ENCODE assay signal across 1 cellular context in the genomic region with DNA sequence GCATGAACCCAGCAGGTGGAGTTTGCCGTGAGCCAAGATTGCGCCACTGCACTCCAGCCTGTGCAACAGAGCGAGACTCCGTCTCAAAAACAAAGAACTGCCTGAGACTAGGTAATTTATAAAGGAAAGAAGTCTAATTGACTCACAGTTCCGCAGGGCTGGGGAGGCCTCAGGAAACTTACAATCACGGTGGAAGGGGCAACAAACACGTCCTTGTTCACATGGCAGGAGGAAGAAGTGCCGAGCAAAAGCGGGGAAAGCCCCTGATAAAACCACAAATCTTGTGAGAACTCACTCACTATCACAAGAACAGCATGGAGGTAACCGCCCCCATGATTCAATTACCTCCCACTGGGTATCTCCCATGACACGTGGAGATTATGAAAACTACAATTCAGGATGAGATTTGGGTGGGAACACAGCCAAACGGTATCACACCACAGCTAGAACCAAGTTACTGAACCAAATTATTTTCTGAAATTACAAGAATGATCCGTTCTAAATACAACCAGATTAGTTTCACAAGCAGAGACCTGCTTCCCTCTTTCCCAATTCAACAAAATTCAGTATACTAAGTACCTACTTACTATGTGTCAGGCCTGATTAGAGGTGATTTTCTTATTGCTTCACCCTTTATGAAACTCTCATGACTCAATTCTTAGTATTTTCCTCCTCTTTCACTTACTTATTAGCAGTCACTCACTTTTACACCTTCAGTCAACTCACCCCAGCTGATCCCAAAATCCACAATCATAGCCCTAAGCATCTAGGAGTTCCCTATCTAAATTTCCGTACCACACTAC.
TF ChIP-seq lines count a peak whose summit lies in the region.

No MANE protein-coding gene starts in this region.

TF ChIP-seq in GM12878, 131 proteins besides CTCF, POLR2A, EP300 and RAD21 (continued from another document):
- TF ChIP-seq PAX5 (IDR thresholded peaks at IDR 0.05; ENCODE audit: borderline replicate concordance, low read depth, low read length) (peak; percentile 38; the same call in 1 of the 2 replicates), SP1 (IDR thresholded peaks at IDR 0.05; ENCODE audit: low read depth, low read length) (no peak), SMC3 (IDR thresholded peaks at IDR 0.05; ENCODE audit: borderline replicate concordance, low read length) (no peak), GABPA (IDR thresholded peaks at IDR 0.05; ENCODE audit: low read depth) (no peak), EED (IDR thresholded peaks at IDR 0.05; ENCODE audit: low read depth) (no peak; the same call in 1 of the 2 replicates), NR2C1 (IDR thresholded peaks at IDR 0.05) (no peak), MEF2A (IDR thresholded peaks at IDR 0.05; ENCODE audit: insufficient read depth, low read depth, low read length) (0 out of 2 replicates have a peak, but pooled peaks have one; percentile 7), CBX5 (IDR thresholded peaks at IDR 0.05; ENCODE audit: low read depth) (peak; percentile 95), NR2C2 (IDR thresholded peaks at IDR 0.05; ENCODE audit: borderline replicate concordance, control insufficient read depth, insufficient read length, low read depth) (no peak), HDAC2 (IDR thresholded peaks at IDR 0.05) (no peak), SMARCA5 (IDR thresholded peaks at IDR 0.05) (no peak), KLF5 (IDR thresholded peaks at IDR 0.05; ENCODE audit: partially characterized antibody) (peak; percentile 67), STAT1 (conservative IDR thresholded peaks at IDR 0.05) (no peak), SREBF1 (IDR thresholded peaks at IDR 0.05; ENCODE audit: low read length) (no peak), NR2F1 (conservative IDR thresholded peaks at IDR 0.05) (no peak), NBN (IDR thresholded peaks at IDR 0.05) (no peak), CREM (IDR thresholded peaks at IDR 0.05; ENCODE audit: low read depth) (0 out of 2 replicates have a peak, but pooled peaks have one; percentile 5), FOXM1 (IDR thresholded peaks at IDR 0.05; ENCODE audit: low read depth, low read length) (0 out of 2 replicates have a peak, but pooled peaks have one; percentile 18), TCF7 (IDR thresholded peaks at IDR 0.05; ENCODE audit: borderline replicate concordance) (no peak)
- TF ChIP-seq, protein P1, sequence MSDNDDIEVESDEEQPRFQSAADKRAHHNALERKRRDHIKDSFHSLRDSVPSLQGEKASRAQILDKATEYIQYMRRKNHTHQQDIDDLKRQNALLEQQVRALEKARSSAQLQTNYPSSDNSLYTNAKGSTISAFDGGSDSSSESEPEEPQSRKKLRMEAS (IDR thresholded peaks at IDR 0.05; ENCODE audit: low read depth, low read length): no peak
